8 cellular contexts compared by ENCODE assay signal in genomic region chr5:14204785-14205321, GRCh38.
DNase-seq lines count a peak whose midpoint lies in the region; ATAC-seq and TF ChIP-seq lines count a peak whose summit lies in the region.

No MANE protein-coding gene starts in this region.

- H3K27ac Mint-ChIP-seq in chondrocyte (ENCODE audit: unreplicated experiment) = peak overlapping the region; percentile 91

- H4K91ac ChIP-seq in mesenchymal stem cell (ENCODE audit: low read length) = no peak overlapping the region

- peak overlapping the region; percentile 85 for H3K9ac ChIP-seq in mesenchymal stem cell (ENCODE audit: low read length)

- no peak overlapping the region for H2BK15ac ChIP-seq in mesenchymal stem cell (ENCODE audit: low read depth, poor library complexity, severe bottlenecking)

- H2AFZ ChIP-seq in mesenchymal stem cell (ENCODE audit: low read depth, low read length) = no peak overlapping the region

- DNase-seq in DMS53 treated with DMSO at 0.1 percent for 48 hours (lab: John Stamatoyannopoulos, UW; ENCODE audit: unreplicated experiment) (peak; percentile 85), NCI-H2081 (lab: John Stamatoyannopoulos, UW) (peak; percentile 85 to 94), chondrocyte (ENCODE audit: low spot score) (no peak), mesenchymal stem cell (peak; percentile 88), OCI-M1 (lab: John Stamatoyannopoulos, UW) (no peak), cerebellar nuclear complex (lab: John Stamatoyannopoulos, UW) (no peak)

- ATAC-seq in HG02678 (IDR thresholded peaks at IDR 0.05; ENCODE audit: unreplicated experiment) = no peak
- no peak for ATAC-seq in GM19397 (IDR thresholded peaks at IDR 0.05; ENCODE audit: unreplicated experiment)

- no peak overlapping the region for H4K8ac ChIP-seq in mesenchymal stem cell (ENCODE audit: low read length)

- peaks cover 26% of the 10 kb centered on the region for H3K4me1 ChIP-seq in mesenchymal stem cell (ENCODE audit: control insufficient read depth, insufficient read depth, low read depth, low read length)

- H3K79me1 ChIP-seq in mesenchymal stem cell (replicated peaks; ENCODE audit: low read length, poor library complexity, severe bottlenecking) = no peaks in the 10 kb centered on the region

- H3K27me3 ChIP-seq in mesenchymal stem cell (ENCODE audit: control insufficient read depth in 1 of 2, insufficient read depth in 1 of 2, low read length in 2 of 2) = no peaks in the 10 kb centered on the region

- H3K36me3 Mint-ChIP-seq in chondrocyte (ENCODE audit: low read depth) = no peaks in the 10 kb centered on the region

- no peak for TF ChIP-seq CTCF in chondrocyte (IDR thresholded peaks at IDR 0.05)

- H3K4me3 Mint-ChIP-seq in chondrocyte (ENCODE audit: unreplicated experiment) = peak overlapping the region; percentile 51

- peak overlapping the region; percentile 61 for H3K4me2 ChIP-seq in mesenchymal stem cell (ENCODE audit: low read length, poor library complexity, severe bottlenecking)

- H3K4me1 Mint-ChIP-seq in chondrocyte (ENCODE audit: low read depth) = peaks cover 85% of the 10 kb centered on the region

- no peaks in the 10 kb centered on the region for H3K27me3 Mint-ChIP-seq in chondrocyte (ENCODE audit: low read depth)

- peak overlapping the region; percentile 97 for H3K27ac ChIP-seq in mesenchymal stem cell (ENCODE audit: low read length, poor library complexity, severe bottlenecking)

- peak overlapping the region; percentile 56 for H2BK120ac ChIP-seq in mesenchymal stem cell (ENCODE audit: low read depth, low read length)

- H3K14ac ChIP-seq in mesenchymal stem cell (ENCODE audit: low read length in 2 of 2) = no peak overlapping the region

- no peaks in the 10 kb centered on the region for H3K9me3 Mint-ChIP-seq in chondrocyte (ENCODE audit: low read depth)

- H3K4ac ChIP-seq in mesenchymal stem cell (ENCODE audit: low read depth in 1 of 2, low read length in 2 of 2) = peak overlapping the region in 1 of 2 experiments; percentile 92

- H2BK12ac ChIP-seq in mesenchymal stem cell (ENCODE audit: low read length in 2 of 2) = peak overlapping the region in 1 of 2 experiments; percentile 77

- peak overlapping the region in 1 of 2 experiments; percentile 41 for H3K4me3 ChIP-seq in mesenchymal stem cell (ENCODE audit: insufficient read depth in 1 of 2, low read depth in 1 of 2, low read length in 2 of 2)

- peak overlapping the region; percentile 98 for H2AK5ac ChIP-seq in mesenchymal stem cell (ENCODE audit: low read length, severe bottlenecking)

- H2BK5ac ChIP-seq in mesenchymal stem cell (ENCODE audit: low read depth, low read length, poor library complexity, severe bottlenecking) = peak overlapping the region; percentile 53

- H3K36me3 ChIP-seq in mesenchymal stem cell (ENCODE audit: control insufficient read depth in 1 of 2, insufficient read depth in 2 of 2, low read depth in 1 of 2, low read length in 2 of 2) = peaks cover 0 to 6% of the 10 kb centered on the region in 2 experiments

- H3K23ac ChIP-seq in mesenchymal stem cell (ENCODE audit: low read length in 2 of 2) = no peak overlapping the region

- no peaks in the 10 kb centered on the region for H3K9me3 ChIP-seq in mesenchymal stem cell (ENCODE audit: control insufficient read depth, low read length)

- 0% methylated on average over 6 of the region's 9 CpGs for WGBS in mesenchymal stem cell

- peak overlapping the region; percentile 46 to 89 for H3K18ac ChIP-seq in mesenchymal stem cell (ENCODE audit: low read depth in 1 of 2, low read length in 2 of 2)

Comparison
In these comparisons a context has a peak if more than half of its experiments do, and no peak if none do; other contexts are left out.
1. DNase-seq: peak in DMS53 treated with DMSO at 0.1 percent for 48 hours (single experiment), NCI-H2081 (2 of 2) and mesenchymal stem cell (single experiment); none in chondrocyte (single experiment), OCI-M1 (single experiment) and cerebellar nuclear complex (0 of 2).